Comparison of ENCODE assay signal across 8 cellular contexts in the genomic region with DNA sequence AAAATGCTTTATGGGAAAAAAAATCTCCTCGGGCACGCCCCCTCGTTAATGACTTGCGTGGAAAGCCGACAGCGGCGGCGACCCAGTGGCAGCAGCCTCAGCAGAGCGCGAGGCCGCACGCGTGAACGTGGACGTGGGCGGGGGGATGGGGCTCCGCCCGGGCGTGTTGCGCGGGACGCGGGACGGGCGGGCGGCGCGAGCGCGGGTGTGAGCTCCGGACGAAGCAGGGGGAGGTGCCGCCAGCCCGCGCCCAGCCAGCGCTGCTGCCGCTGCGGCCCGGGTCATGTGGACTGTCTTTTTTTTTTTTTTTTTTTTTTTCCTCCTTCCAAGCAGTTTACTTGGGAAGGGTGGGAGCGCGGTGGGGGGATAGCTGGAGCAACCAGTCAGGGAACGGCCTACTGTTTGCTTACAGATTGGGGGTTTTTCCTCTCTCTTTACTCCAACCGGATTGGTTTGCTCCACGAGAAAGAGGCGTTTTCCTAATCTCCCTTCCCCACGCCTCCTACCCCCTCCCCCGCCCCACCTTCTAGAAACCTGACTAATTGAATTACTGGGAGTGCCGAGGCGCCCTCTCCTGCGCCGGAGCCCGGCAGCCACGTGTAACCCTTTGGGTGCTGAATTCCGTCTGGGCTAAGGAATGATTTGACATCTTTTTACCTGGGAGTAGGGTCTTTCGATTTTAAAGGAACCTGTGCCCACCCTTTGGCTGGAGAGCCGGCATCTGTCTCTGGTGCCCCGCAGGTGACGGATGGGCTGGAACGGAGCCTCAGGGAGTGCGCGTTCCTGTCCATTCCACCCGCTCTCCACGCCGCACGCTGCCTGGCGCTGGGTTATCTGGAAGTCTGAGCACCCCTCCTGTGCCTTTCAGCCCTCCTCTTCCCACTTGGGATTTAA. TPM values are rescaled to one million over a fixed set of nuclear protein-coding genes. Genes with fewer than 3 reads are reported as not detected.
DNase-seq lines count a peak whose midpoint lies in the region; ATAC-seq and TF ChIP-seq lines count a peak whose summit lies in the region.

No MANE protein-coding gene starts in this region.

- H2AFZ ChIP-seq in H9 (ENCODE audit: low read length): no peak overlapping the region

- no peak overlapping the region for H2BK12ac ChIP-seq in H9 (ENCODE audit: insufficient read length, low read depth, low read length)

- no peak for TF ChIP-seq CTCF in CD14-positive monocyte (IDR thresholded peaks at IDR 0.05)
- TF ChIP-seq CTCF in H9 (conservative IDR thresholded peaks at IDR 0.05): no peak
- TF ChIP-seq CTCF in fibroblast of the aortic adventitia (IDR thresholded peaks at IDR 0.05; ENCODE audit: insufficient read depth, low read length): no peak
- no peak for TF ChIP-seq CTCF in upper lobe of right lung (IDR thresholded peaks at IDR 0.05)

- no peaks in the 10 kb centered on the region for H3K79me1 ChIP-seq in H9 (ENCODE audit: insufficient read depth, low read depth, low read length, poor library complexity, severe bottlenecking)

- H3K4me1 ChIP-seq in H9 (ENCODE audit: insufficient read depth, low read length) (peaks cover 2% of the 10 kb centered on the region; the same call in 1 of the 2 replicates), muscle layer of duodenum (ENCODE audit: control insufficient read depth in 1 of 2, insufficient read depth in 2 of 2, low read length in 2 of 2) (peaks cover 0 to 17% of the 10 kb centered on the region in 2 donors), upper lobe of right lung (peaks cover 28% of the 10 kb centered on the region)

- H4K20me1 ChIP-seq in H9 (ENCODE audit: control insufficient read depth, insufficient read depth, insufficient read length): no peaks in the 10 kb centered on the region

- H3K56ac ChIP-seq in H9 (ENCODE audit: insufficient read length, low read depth, low read length): no peak overlapping the region

- H3K4ac ChIP-seq in H9 (ENCODE audit: low read depth, low read length): no peak overlapping the region

- H3K27me3 Mint-ChIP-seq in CD14-positive monocyte (ENCODE audit: low read depth in 3 of 3) (peaks cover 65 to 81% (median 71%) of the 10 kb centered on the region in 3 donors), H9 (ENCODE audit: low read depth) (peaks cover 13% of the 10 kb centered on the region)

- no peak overlapping the region for H2BK5ac ChIP-seq in H9 (ENCODE audit: insufficient read length, low read length)

- H3K27ac Mint-ChIP-seq in CD14-positive monocyte (no peak overlapping the region), H9 (peak overlapping the region; percentile 91 to 98 (median 91); a peak in 5 of 7 replicates)

- H3K27ac ChIP-seq in H9 (ENCODE audit: insufficient read length, low read depth, low read length) (no peak overlapping the region), muscle layer of duodenum (ENCODE audit: low read length) (peak overlapping the region; percentile 75), upper lobe of right lung (peak overlapping the region; percentile 68)

- no peak overlapping the region for H3K18ac ChIP-seq in H9 (ENCODE audit: insufficient read length, low read depth, low read length)

- no peak overlapping the region for H3T11ph ChIP-seq in H9 (ENCODE audit: low read length)

- H3K36me3 ChIP-seq in muscle layer of duodenum (ENCODE audit: control insufficient read depth in 1 of 2, insufficient read depth in 2 of 2, low read length in 2 of 2) (no peaks in the 10 kb centered on the region), upper lobe of right lung (no peaks in the 10 kb centered on the region)

- H3K4me3 ChIP-seq in fibroblast of the aortic adventitia (ENCODE audit: low read depth, low read length) (peak overlapping the region; percentile 71), muscle layer of duodenum (ENCODE audit: low read depth in 1 of 2, low read length in 2 of 2) (peak overlapping the region; percentile 66 to 90), upper lobe of right lung (peak overlapping the region; percentile 63)

- H3K4me1 Mint-ChIP-seq in CD14-positive monocyte: peaks cover 33% of the 10 kb centered on the region
- H3K4me1 Mint-ChIP-seq in H9: peaks cover 32 to 37% of the 10 kb centered on the region in 2 experiments

- H4K5ac ChIP-seq in H9 (ENCODE audit: insufficient read length, low read depth, low read length): no peak overlapping the region

- H3K36me3 Mint-ChIP-seq in CD14-positive monocyte: peaks cover 2 to 10% of the 10 kb centered on the region in 2 donors
- no peaks in the 10 kb centered on the region for H3K36me3 Mint-ChIP-seq in H9 (ENCODE audit: insufficient read depth in 1 of 3, low read depth in 3 of 3)

- H2BK20ac ChIP-seq in H9 (ENCODE audit: low read depth, low read length, poor library complexity, severe bottlenecking): no peak overlapping the region

- H2BK15ac ChIP-seq in H9 (ENCODE audit: low read depth, low read length): no peak overlapping the region

- no peak overlapping the region for H4K91ac ChIP-seq in H9 (ENCODE audit: insufficient read length, low read depth, low read length)

- H3K23me2 ChIP-seq in H9 (ENCODE audit: insufficient read length, low read depth, low read length, poor library complexity, severe bottlenecking): peaks cover 43% of the 10 kb centered on the region

- no peak for DNase-seq in CD14-positive monocyte (ENCODE audit: low spot score)
- DNase-seq in H9: peak; percentile 98
- peak; percentile 86 for DNase-seq in NCI-H2227 treated with DMSO at 0.1 percent for 48 hours (lab: John Stamatoyannopoulos, UW)
- DNase-seq in activated T-cell treated with anti-CD3 and anti-CD28 coated beads, Interleukin-2, amount 50 U/mL, for 48 hours: peak; percentile 30 to 39
- peak; percentile 86 for DNase-seq in fibroblast of the aortic adventitia (ENCODE audit: low read depth)
- peak; percentile 91 for DNase-seq in upper lobe of right lung

- H4K8ac ChIP-seq in H9 (replicated peaks; ENCODE audit: insufficient read length, low read depth, low read length): no peak overlapping the region

- H3K9me3 Mint-ChIP-seq in CD14-positive monocyte (peaks cover 0 to 12% (median 9%) of the 10 kb centered on the region in 7 donors), H9 (no peaks in the 10 kb centered on the region; a peak in 1 of 5 replicates)

- no peak overlapping the region for H2BK120ac ChIP-seq in H9 (ENCODE audit: low read depth, low read length, poor library complexity, severe bottlenecking)

- H2AK5ac ChIP-seq in H9 (ENCODE audit: insufficient read length, low read length): no peak overlapping the region

- H3K4me3 Mint-ChIP-seq in CD14-positive monocyte (peak overlapping the region; percentile 67 to 94), H9 (peak overlapping the region; percentile 90 to 93)

- ATAC-seq in upper lobe of right lung (peak; percentile 82), HG02852 (IDR thresholded peaks at IDR 0.05; ENCODE audit: unreplicated experiment) (no peak)

- no peaks in the 10 kb centered on the region for H3K79me2 ChIP-seq in H9 (ENCODE audit: insufficient read depth, low read length)

- H3K4me2 ChIP-seq in H9 (ENCODE audit: insufficient read depth, insufficient read length, low read length): peak overlapping the region; percentile 97

- H3K9me3 ChIP-seq in H9 (ENCODE audit: control insufficient read depth, low read depth, low read length) (no peaks in the 10 kb centered on the region), muscle layer of duodenum (ENCODE audit: control insufficient read depth in 1 of 2, low read length in 2 of 2) (no peaks in the 10 kb centered on the region), upper lobe of right lung (no peaks in the 10 kb centered on the region)

- no CpG with 5 or more reads among the region's 66 CpGs for WGBS in H9 (ENCODE audit: extremely low coverage, insufficient read length, low lambda C conversion rate)

- H3K23ac ChIP-seq in H9 (ENCODE audit: insufficient read length, low read depth, low read length): no peak overlapping the region

- peak overlapping the region; percentile 49 for H3K9ac ChIP-seq in H9 (ENCODE audit: extremely low read depth, insufficient read length, low read length)

- intact Hi-C loops in CD14-positive monocyte (cut with micrococcal nuclease): no loop called here
- intact Hi-C loops in upper lobe of right lung (cut with DNase I): no loop called here

- H3K14ac ChIP-seq in H9 (ENCODE audit: insufficient read depth, low read length): no peak overlapping the region

- H3K27me3 ChIP-seq in H9 (ENCODE audit: insufficient read depth, low read length): peaks cover 2% of the 10 kb centered on the region; the same call in 1 of the 2 replicates
- H3K27me3 ChIP-seq in muscle layer of duodenum (ENCODE audit: low read depth, low read length): no peaks in the 10 kb centered on the region
- peaks cover 40% of the 10 kb centered on the region for H3K27me3 ChIP-seq in upper lobe of right lung

RNA-seq across cellular contexts. Expression of a gene that starts 1.7 kb away (rescaled TPM):
- not detected for polyA plus RNA-seq in CD14-positive monocyte
- total RNA-seq in H9 (2021) (19.0 and 20.4 TPM in 2 replicates), fibroblast of the aortic adventitia (ENCODE audit: low replicate concordance) (2.1 and 33.1 TPM in 2 replicates), upper lobe of right lung (12.0 TPM)

Comparison
In these comparisons a context has a peak if more than half of its experiments do, and no peak if none do; other contexts are left out.
1. H3K27ac Mint-ChIP-seq: peak in H9 (3 of 3); none in CD14-positive monocyte (0 of 7).
2. Peak in every context shown above with its lines, with median percentiles within 50 percentile points of each other: H3K4me3 ChIP-seq.